25 cellular contexts compared by ENCODE assay signal in the genomic region with DNA sequence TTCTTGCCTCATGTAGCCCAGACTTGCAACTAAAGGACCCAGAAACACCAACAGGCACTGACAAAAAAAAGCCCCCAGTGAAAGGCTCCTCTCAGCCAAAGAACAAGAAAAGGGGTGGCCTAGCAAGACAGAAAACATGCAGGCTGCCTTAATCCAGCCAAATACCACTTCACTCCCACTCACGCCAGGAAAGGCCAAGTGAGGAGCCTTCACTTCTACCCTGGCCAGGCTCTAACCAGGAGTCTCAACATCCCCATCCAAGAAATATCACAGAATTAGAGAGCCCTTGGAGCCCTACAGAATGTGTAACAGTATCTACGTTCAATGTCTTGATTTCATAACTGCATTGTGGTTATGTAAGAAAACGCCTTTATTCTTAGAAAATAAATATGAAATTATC.
DNase-seq lines count a peak whose midpoint lies in the region; ATAC-seq and TF ChIP-seq lines count a peak whose summit lies in the region.
"Had no signal": no experiment of that assay in that cellular context is flagged by ENCODE, and none has a peak within 500 bp of the region (broad histone marks: within the 10 kb centered on the region; RNA-seq: fewer than 3 reads in every experiment).

No MANE protein-coding gene starts in this region.

- no peaks in the 10 kb centered on the region for H3K9me3 ChIP-seq in heart left ventricle
- no peaks in the 10 kb centered on the region for H3K9me3 ChIP-seq in right atrium auricular region
- no peaks in the 10 kb centered on the region for H3K9me3 ChIP-seq in right cardiac atrium (ENCODE audit: control insufficient read depth, low read length)
- no peaks in the 10 kb centered on the region for H3K9me3 ChIP-seq in ovary
- no peaks in the 10 kb centered on the region for H3K9me3 ChIP-seq in aorta (ENCODE audit: control insufficient read depth, low read length)
- H3K9me3 ChIP-seq: A549, body of pancreas, SJSA1 had no signal

- H3K27me3 ChIP-seq in heart left ventricle, result no peaks in the 10 kb centered on the region
- no peaks in the 10 kb centered on the region for H3K27me3 ChIP-seq in right atrium auricular region
- no peaks in the 10 kb centered on the region for H3K27me3 ChIP-seq in right cardiac atrium (ENCODE audit: control insufficient read depth, insufficient read depth)
- no peaks in the 10 kb centered on the region for H3K27me3 ChIP-seq in ovary
- H3K27me3 ChIP-seq in aorta (ENCODE audit: control insufficient read depth in 1 of 2, insufficient read depth in 2 of 2, low read length in 1 of 2), result no peaks in the 10 kb centered on the region
- H3K27me3 ChIP-seq: body of pancreas, SJSA1 had no signal

- H3K4me3 ChIP-seq in heart left ventricle, result no peak overlapping the region
- H3K4me3 ChIP-seq in right atrium auricular region, result no peak overlapping the region
- no peak overlapping the region for H3K4me3 ChIP-seq in right cardiac atrium (ENCODE audit: low read length)
- no peak overlapping the region for H3K4me3 ChIP-seq in ovary
- no peak overlapping the region for H3K4me3 ChIP-seq in aorta (ENCODE audit: low read length in 2 of 2)
- H3K4me3 ChIP-seq: A549, body of pancreas, PC-9, SJSA1 had no signal

- H3K27ac ChIP-seq in heart left ventricle (peak overlapping the region in 7 of 12 donors; percentile 12 to 73 (median 23)), right atrium auricular region (peak overlapping the region in 1 of 2 donors; percentile 20), right cardiac atrium (ENCODE audit: low read length) (no peak overlapping the region), ovary (peak overlapping the region in 1 of 2 donors; percentile 46), aorta (ENCODE audit: low read depth in 1 of 2, low read length in 2 of 2) (peak overlapping the region in 1 of 2 donors; percentile 2)
- H3K27ac ChIP-seq: A549, body of pancreas, parathyroid adenoma, PC-9, SJSA1 had no signal

- TF ChIP-seq EP300 in ovary (IDR thresholded peaks at IDR 0.05), result no peak

- peak; percentile 34 to 63 (median 48) for ATAC-seq in heart left ventricle
- peak; percentile 53 to 54 for ATAC-seq in right cardiac atrium
- ATAC-seq in aorta (ENCODE audit: low FRiP score), result no peak
- no peak for ATAC-seq in GM18861 (IDR thresholded peaks at IDR 0.05; ENCODE audit: unreplicated experiment)
- ATAC-seq: A549; activated CD8-positive, alpha-beta T cell treated with anti-CD3 and anti-CD28 coated beads for 36 hours; activated naive CD4-positive, alpha-beta T cell treated with anti-CD3 and anti-CD28 coated beads, Interleukin-2, amount 50 U/mL, for 72 hours; body of pancreas; WTC11 had no signal

- DNase-seq in heart left ventricle, result peak in 1 of 5 donors; percentile 16
- DNase-seq in right atrium auricular region (ENCODE audit: low spot score), result no peak
- no peak for DNase-seq in right cardiac atrium
- DNase-seq in ovary, result peak in 3 of 5 donors; percentile 29 to 44 (median 34)
- DNase-seq in aorta, result no peak
- no peak for DNase-seq in NCI-H1417 (lab: John Stamatoyannopoulos, UW)
- no peak for DNase-seq in DMS79 treated with DMSO at 0.1 percent for 48 hours (lab: John Stamatoyannopoulos, UW)
- DNase-seq: activated CD8-positive, alpha-beta T cell treated with anti-CD3 and anti-CD28 coated beads for 36 hours; activated T-cell treated with anti-CD3 and anti-CD28 coated beads, Interleukin-2, amount 50 U/mL, for 24 hours; body of pancreas; C1 segment of cervical spinal cord; cortex of kidney; GDM1; H7; NCI-H1417 treated with DMSO at 0.1 percent for 48 hours; NCI-H2171; NCI-H82; PC-9; stimulated activated CD4-positive, alpha-beta T cell treated with anti-CD3 and anti-CD28 coated beads, Interleukin-4, amount 100 ng/mL, for 24 hours had no signal

- WGBS in heart left ventricle, 4 donors, result 54 to 58% (median 57%) methylated on average over 3 of the region's 3 CpGs
- 43% methylated on average over 3 of the region's 3 CpGs for whole genome bisulfite sequencing in right cardiac atrium
- 10 to 18% (median 15%) methylated on average over 3 of the region's 3 CpGs for WGBS in ovary, 3 donors
- WGBS in aorta, 2 donors, result 11 to 14% methylated on average over 3 of the region's 3 CpGs

- H3K4me1 ChIP-seq in heart left ventricle (peaks cover 0 to 97% (median 62%) of the 10 kb centered on the region in 12 donors), right atrium auricular region (peaks cover 0 to 65% of the 10 kb centered on the region in 2 donors), right cardiac atrium (ENCODE audit: control insufficient read depth, insufficient read depth, low read length) (peaks cover 3% of the 10 kb centered on the region), ovary (ENCODE audit: insufficient read depth) (peaks cover 15% of the 10 kb centered on the region), aorta (ENCODE audit: control insufficient read depth in 1 of 2, insufficient read depth in 2 of 2, low read length in 2 of 2) (peaks cover 5 to 7% of the 10 kb centered on the region in 2 donors)

- H3K36me3 ChIP-seq in heart left ventricle (no peaks in the 10 kb centered on the region), right atrium auricular region (no peaks in the 10 kb centered on the region), ovary (no peaks in the 10 kb centered on the region), aorta (ENCODE audit: control insufficient read depth in 1 of 2, insufficient read depth in 2 of 2, low read length in 1 of 2) (no peaks in the 10 kb centered on the region)
- H3K36me3 ChIP-seq: SJSA1 had no signal

- no peak for TF ChIP-seq CTCF in heart left ventricle (IDR thresholded peaks at IDR 0.05)
- TF ChIP-seq CTCF in right atrium auricular region (IDR thresholded peaks at IDR 0.05), result no peak
- TF ChIP-seq CTCF in ovary (IDR thresholded peaks at IDR 0.05), result no peak

- intact Hi-C loops in heart left ventricle (cut with DNase I), result no loop called here
- intact Hi-C loops in right cardiac atrium (cut with DNase I), result no loop called here
- intact Hi-C loops in ovary (cut with DNase I), result no loop called here
- intact Hi-C loops in aorta (cut with DNase I), result no loop called here

- no peak for TF ChIP-seq POLR2A in heart left ventricle (IDR thresholded peaks at IDR 0.05)
- no peak for TF ChIP-seq POLR2A in ovary (IDR thresholded peaks at IDR 0.05)

Comparison
In these comparisons a context has a peak if more than half of its experiments do, and no peak if none do; other contexts are left out.
1. ATAC-seq: peak in heart left ventricle (4 of 4) and right cardiac atrium (2 of 2); none in aorta (single experiment) and GM18861 (single experiment).
2. DNase-seq: peak in ovary (3 of 5); none in right atrium auricular region (single experiment), right cardiac atrium (0 of 3), aorta (0 of 2), NCI-H1417 (0 of 3) and DMS79 treated with DMSO at 0.1 percent for 48 hours (single experiment).